In the genomic region with DNA sequence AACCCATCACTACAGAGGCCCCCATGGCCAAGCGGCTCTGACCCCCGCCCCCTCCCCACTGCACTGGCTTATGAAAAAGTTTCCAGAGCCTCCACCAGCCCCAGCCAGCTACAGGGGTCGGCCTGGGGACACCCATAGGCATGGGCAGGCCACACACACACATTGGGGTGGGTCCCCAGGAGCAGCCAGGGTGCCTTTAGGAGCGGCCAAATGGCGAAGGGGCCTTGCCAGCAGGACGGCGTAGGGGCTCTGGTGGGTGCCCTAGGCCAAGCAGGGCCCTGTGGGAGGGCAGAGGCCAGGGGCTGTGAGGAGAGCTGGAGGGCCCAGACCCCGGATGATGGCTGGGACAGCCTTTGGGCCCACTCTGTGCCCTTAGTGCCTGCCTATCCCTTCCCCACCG, we compare ENCODE assay signal across 26 cellular contexts. TPM values are rescaled to one million over a fixed set of nuclear protein-coding genes. Genes with fewer than 3 reads are reported as not detected.
"Had no signal": no experiment of that assay in that cellular context is flagged by ENCODE, and none has a peak within 500 bp of the region (broad histone marks: within the 10 kb centered on the region; RNA-seq: fewer than 3 reads in every experiment).

No MANE protein-coding gene starts in this region.

- H3K27ac Mint-ChIP-seq: T-cell had no signal

- FAIRE-seq: HTR-8/SVneo had no signal

- H3K9ac ChIP-seq: SK-N-SH had no signal

- H3K4me2 ChIP-seq: SK-N-SH had no signal

- ATAC-seq: Panc1, PC-3, T-cell had no signal

- H3K9me3 Mint-ChIP-seq: T-cell had no signal

- H3K4me3 Mint-ChIP-seq: T-cell had no signal

- H3K4me1 Mint-ChIP-seq: T-cell had no signal

- H3K27ac ChIP-seq: HL-60, RWPE1 had no signal

- H3K36me3 Mint-ChIP-seq: T-cell had no signal

- DNase-seq: KBM-7, MV-4-11, NCI-H1048, NCI-H1105 treated with DMSO at 0.1 percent for 48 hours, NCI-H1417 treated with DMSO at 0.1 percent for 48 hours, NCI-H1694 treated with DMSO at 0.1 percent for 48 hours, NCI-H1930, NCI-H2081 treated with DMSO at 0.1 percent for 48 hours, NCI-H2171, NCI-H345, NCI-H446 treated with DMSO at 0.1 percent for 48 hours, NCI-H510A treated with DMSO at 0.1 percent for 48 hours, NCI-H748 treated with DMSO at 0.1 percent for 48 hours, PC-3, SHP77, SK-N-SH, SW 1271, T-cell had no signal

- H3K27me3 Mint-ChIP-seq: T-cell had no signal

- H3K9me3 ChIP-seq: SK-N-SH had no signal

RNA-seq across cellular contexts. Expression of a gene that starts 33.7 kb away (rescaled TPM):
- total RNA-seq: LHCN-M2, MCF 10A, OCI-LY7, PC-3, SK-MEL-5 had no signal
- polyA plus RNA-seq: SK-N-SH had no signal

RNA-seq across cellular contexts. Expression of a gene that starts 34.2 kb away (rescaled TPM):
- total RNA-seq: LHCN-M2, MCF 10A had no signal
